In the genomic region with DNA sequence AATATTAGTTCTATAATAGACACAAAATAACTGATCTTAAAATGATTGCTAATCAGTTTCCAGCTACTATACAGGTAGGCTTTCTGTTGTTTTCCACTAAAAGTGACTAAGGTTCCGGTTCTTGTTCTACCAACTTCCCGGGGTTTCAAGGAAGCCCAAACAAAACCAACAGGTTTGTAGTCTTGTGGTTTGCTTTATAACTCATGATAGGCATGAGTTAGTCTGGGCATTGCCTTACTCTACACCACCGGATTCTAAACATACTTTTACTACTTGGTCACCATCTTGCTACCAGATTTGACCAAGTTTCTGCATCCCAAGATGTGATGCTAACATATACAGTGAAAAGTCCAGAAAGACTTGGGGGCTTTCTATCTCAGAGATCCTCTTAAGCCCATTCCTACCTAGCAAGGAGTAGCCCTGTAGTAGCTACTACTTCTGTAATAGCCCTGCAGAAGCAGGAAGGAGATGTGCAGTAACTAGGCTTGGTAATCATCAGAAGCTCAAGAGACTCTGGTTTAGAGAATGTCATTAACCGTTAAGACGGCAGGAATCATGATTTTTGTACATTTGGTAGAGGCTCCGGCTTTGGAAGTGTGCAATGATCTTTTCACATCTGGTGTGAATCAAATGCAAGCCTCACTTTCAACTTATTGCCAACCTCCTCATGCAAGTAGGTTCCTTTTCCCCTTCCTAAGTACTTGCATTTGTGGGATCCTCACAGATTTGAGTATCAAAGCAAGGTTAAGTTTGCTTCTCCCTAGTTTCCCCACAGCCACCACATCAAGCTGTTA, we compare ENCODE assay signal across 10 cellular contexts. TPM values are rescaled to one million over a fixed set of nuclear protein-coding genes. Genes with fewer than 3 reads are reported as not detected.
DNase-seq lines count a peak whose midpoint lies in the region; ATAC-seq, FAIRE-seq and TF ChIP-seq lines count a peak whose summit lies in the region.
"Had no signal": no experiment of that assay in that cellular context is flagged by ENCODE, and none has a peak within 500 bp of the region (broad histone marks: within the 10 kb centered on the region; RNA-seq: fewer than 3 reads in every experiment).

No MANE protein-coding gene starts in this region.

- no peaks in the 10 kb centered on the region for H3K9me3 ChIP-seq in subcutaneous abdominal adipose tissue (ENCODE audit: control insufficient read depth in 5 of 5, low read length in 5 of 5)
- no peaks in the 10 kb centered on the region for H3K9me3 ChIP-seq in left lung

- peaks cover 0 to 3% (median 0%) of the 10 kb centered on the region in 5 donors for H3K36me3 ChIP-seq in subcutaneous abdominal adipose tissue (ENCODE audit: control insufficient read depth in 5 of 5, insufficient read depth in 5 of 5, low read length in 5 of 5)
- peaks cover 0 to 8% of the 10 kb centered on the region in 2 donors for H3K36me3 ChIP-seq in left lung

- no peak for DNase-seq in activated CD8-positive, alpha-beta memory T cell treated with anti-CD3 and anti-CD28 coated beads, Interleukin-2, amount 10 ng/mL, durations not matched to agents 7 days and 5 days
- no peak for DNase-seq in activated CD8-positive, alpha-beta memory T cell treated with anti-CD3 and anti-CD28 coated beads for 24 hours
- DNase-seq in immature natural killer cell = no peak
- DNase-seq in stimulated activated CD8-positive, alpha-beta memory T cell treated with anti-CD3 and anti-CD28 coated beads, Interleukin-4, amount 100 ng/mL, for 48 hours = no peak
- no peak for DNase-seq in D721Med (ENCODE audit: insufficient read length, low spot score)
- no peak for DNase-seq in left lung
- DNase-seq: NCI-H226, posterior cingulate gyrus had no signal

- no peak overlapping the region for H3K27ac ChIP-seq in subcutaneous abdominal adipose tissue (ENCODE audit: low read depth, low read length)
- peak overlapping the region in 1 of 2 donors; percentile 48 for H3K27ac ChIP-seq in left lung

- H3K4me3 ChIP-seq in subcutaneous abdominal adipose tissue (ENCODE audit: low read depth in 1 of 5, low read length in 5 of 5) (peak overlapping the region in 4 of 5 donors; percentile 69 to 79 (median 74)), left lung (peak overlapping the region in 1 of 2 donors; percentile 71)

- peak overlapping the region; percentile 90 for H3K27ac Mint-ChIP-seq in activated CD8-positive, alpha-beta memory T cell treated with anti-CD3 and anti-CD28 coated beads, Interleukin-2, amount 10 ng/mL, durations not matched to agents 7 days and 5 days
- peak overlapping the region; percentile 91 for H3K27ac Mint-ChIP-seq in activated naive CD8-positive, alpha-beta T cell
- H3K27ac Mint-ChIP-seq in immature natural killer cell = peak overlapping the region; percentile 78 to 99 (median 92)

- no peaks in the 10 kb centered on the region for H3K27me3 ChIP-seq in subcutaneous abdominal adipose tissue (ENCODE audit: control insufficient read depth in 5 of 5, insufficient read depth in 4 of 5, low read length in 5 of 5)
- H3K27me3 ChIP-seq in left lung = no peaks in the 10 kb centered on the region

- ATAC-seq in activated CD8-positive, alpha-beta memory T cell treated with anti-CD3 and anti-CD28 coated beads, Interleukin-2, amount 10 ng/mL, durations not matched to agents 7 days and 5 days = no peak
- no peak for ATAC-seq in left lung

- H3K4me1 ChIP-seq in subcutaneous abdominal adipose tissue (ENCODE audit: control insufficient read depth in 5 of 5, insufficient read depth in 5 of 5, low read length in 5 of 5) (peaks cover 0 to 29% (median 25%) of the 10 kb centered on the region in 5 donors), left lung (peaks cover 6 to 13% of the 10 kb centered on the region in 2 donors)

- no peak for TF ChIP-seq CTCF in D721Med (IDR thresholded peaks at IDR 0.05; ENCODE audit: insufficient read depth, missing control alignments)
- TF ChIP-seq CTCF in left lung (IDR thresholded peaks at IDR 0.05) = no peak

- peaks cover 18% of the 10 kb centered on the region for H3K36me3 Mint-ChIP-seq in activated CD8-positive, alpha-beta memory T cell treated with anti-CD3 and anti-CD28 coated beads, Interleukin-2, amount 10 ng/mL, durations not matched to agents 7 days and 5 days
- no peaks in the 10 kb centered on the region for H3K36me3 Mint-ChIP-seq in activated naive CD8-positive, alpha-beta T cell
- peaks cover 0 to 4% (median 4%) of the 10 kb centered on the region in 3 donors for H3K36me3 Mint-ChIP-seq in immature natural killer cell

- peak overlapping the region; percentile 94 for H3K4me3 Mint-ChIP-seq in activated CD8-positive, alpha-beta memory T cell treated with anti-CD3 and anti-CD28 coated beads, Interleukin-2, amount 10 ng/mL, durations not matched to agents 7 days and 5 days
- peak overlapping the region; percentile 92 for H3K4me3 Mint-ChIP-seq in activated naive CD8-positive, alpha-beta T cell
- H3K4me3 Mint-ChIP-seq in immature natural killer cell = peak overlapping the region; percentile 94 to 100 (median 95)

- no peak overlapping the region for H3K9ac ChIP-seq in subcutaneous abdominal adipose tissue (ENCODE audit: low read length in 5 of 5)

- FAIRE-seq in D721Med (lab: Jason Lieb, UNC) = no peak

- H3K27me3 Mint-ChIP-seq in activated CD8-positive, alpha-beta memory T cell treated with anti-CD3 and anti-CD28 coated beads, Interleukin-2, amount 10 ng/mL, durations not matched to agents 7 days and 5 days = peaks cover 25% of the 10 kb centered on the region
- no peaks in the 10 kb centered on the region for H3K27me3 Mint-ChIP-seq in activated naive CD8-positive, alpha-beta T cell
- H3K27me3 Mint-ChIP-seq in immature natural killer cell (ENCODE audit: low read depth in 3 of 3) = peaks cover 11 to 17% (median 13%) of the 10 kb centered on the region in 3 donors

- peaks cover 57% of the 10 kb centered on the region for H3K4me1 Mint-ChIP-seq in activated CD8-positive, alpha-beta memory T cell treated with anti-CD3 and anti-CD28 coated beads, Interleukin-2, amount 10 ng/mL, durations not matched to agents 7 days and 5 days
- H3K4me1 Mint-ChIP-seq in activated naive CD8-positive, alpha-beta T cell (ENCODE audit: low read depth) = peaks cover 64% of the 10 kb centered on the region
- peaks cover 62 to 76% of the 10 kb centered on the region in 2 donors for H3K4me1 Mint-ChIP-seq in immature natural killer cell

- intact Hi-C loops in left lung (cut with DNase I) = no loop called here

- CTCF ChIA-PET in activated CD8-positive, alpha-beta memory T cell treated with anti-CD3 and anti-CD28 coated beads, Interleukin-2, amount 10 ng/mL, durations not matched to agents 7 days and 5 days (lab: Charles Lee) = interaction anchor here (1.0 to 4.7 kb wide), 12 partner anchors 10 to 236 kb away, joined by 3 to 42 read pairs (median 5); partner anchors contain the start of genes SLC35B1 and SPOP

- no peaks in the 10 kb centered on the region for H3K9me3 Mint-ChIP-seq in activated CD8-positive, alpha-beta memory T cell treated with anti-CD3 and anti-CD28 coated beads, Interleukin-2, amount 10 ng/mL, durations not matched to agents 7 days and 5 days (ENCODE audit: low read depth)
- no peaks in the 10 kb centered on the region for H3K9me3 Mint-ChIP-seq in activated naive CD8-positive, alpha-beta T cell (ENCODE audit: low read depth)
- H3K9me3 Mint-ChIP-seq in immature natural killer cell = no peaks in the 10 kb centered on the region

RNA-seq across cellular contexts. Expression of gene FAM117A, which starts 1.6 kb away (rescaled TPM):
- total RNA-seq in activated CD8-positive, alpha-beta memory T cell treated with anti-CD3 and anti-CD28 coated beads, Interleukin-2, amount 10 ng/mL, durations not matched to agents 7 days and 5 days = 10 to 100 TPM; 31.6 to 44.9 TPM
- polyA plus RNA-seq in immature natural killer cell = 10 to 100 TPM; 35.3 to 68.0 (median 35.9) TPM
- 10 to 100 TPM; 11.9 to 13.4 TPM for total RNA-seq in left lung

RNA-seq across cellular contexts. Expression of gene KAT7, which starts 26.1 kb away (rescaled TPM):
- total RNA-seq in activated CD8-positive, alpha-beta memory T cell treated with anti-CD3 and anti-CD28 coated beads, Interleukin-2, amount 10 ng/mL, durations not matched to agents 7 days and 5 days = 10 to 100 TPM; 76.9 to 80.6 TPM
- 10 to 100 TPM; 32.3 to 67.2 (median 37.9) TPM for polyA plus RNA-seq in immature natural killer cell
- total RNA-seq in left lung = 10 to 100 TPM; 51.3 to 55.4 TPM

RNA-seq across cellular contexts. Expression of gene SLC35B1, which starts 54.6 kb away (rescaled TPM):
- 10 to 100 TPM; 47.3 to 78.1 TPM for total RNA-seq in activated CD8-positive, alpha-beta memory T cell treated with anti-CD3 and anti-CD28 coated beads, Interleukin-2, amount 10 ng/mL, durations not matched to agents 7 days and 5 days
- 10 to 100 TPM; 40.5 to 69.0 (median 53.3) TPM for polyA plus RNA-seq in immature natural killer cell
- total RNA-seq in left lung = 10 to 100 TPM; 48.8 to 74.9 TPM
